Comparison of ENCODE assay signal across 10 cellular contexts in the genomic region with DNA sequence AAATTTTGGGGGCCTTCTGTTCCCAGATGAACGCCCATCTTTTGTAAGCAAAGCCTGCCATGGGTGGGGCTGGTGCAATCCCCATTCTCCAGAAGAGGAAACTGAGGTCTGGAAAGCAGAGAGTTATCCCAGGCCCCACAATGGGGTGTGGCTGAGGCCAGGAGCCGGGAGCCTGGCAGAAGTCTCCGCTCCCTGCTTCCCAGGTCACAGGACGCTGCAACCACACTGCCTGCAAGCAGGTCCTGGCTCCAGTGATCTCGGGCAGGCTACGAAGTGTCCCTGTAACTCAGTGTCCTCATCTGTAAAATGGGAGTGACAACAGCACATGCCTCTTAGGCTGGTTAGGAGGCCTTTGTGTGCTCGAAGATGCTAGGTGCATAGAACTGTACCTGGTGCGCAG. TPM values are rescaled to one million over a fixed set of nuclear protein-coding genes. Genes with fewer than 3 reads are reported as not detected.
DNase-seq lines count a peak whose midpoint lies in the region; ATAC-seq and TF ChIP-seq lines count a peak whose summit lies in the region.
"Had no signal": no experiment of that assay in that cellular context is flagged by ENCODE, and none has a peak within 500 bp of the region (broad histone marks: within the 10 kb centered on the region; RNA-seq: fewer than 3 reads in every experiment).

No MANE protein-coding gene starts in this region.

- H3K36me3 ChIP-seq in CD8-positive, alpha-beta memory T cell (ENCODE audit: insufficient read depth, low read length), result no peaks in the 10 kb centered on the region
- peaks cover 21% of the 10 kb centered on the region for H3K36me3 ChIP-seq in PC-3 (ENCODE audit: low read depth, low read length)

- TF ChIP-seq CTCF in PC-3 (conservative IDR thresholded peaks at IDR 0.05; ENCODE audit: low read depth, low read length), result no peak
- TF ChIP-seq CTCF in endothelial cell (IDR thresholded peaks at IDR 0.05; ENCODE audit: unreplicated experiment), result no peak
- TF ChIP-seq CTCF in osteocyte (IDR thresholded peaks at IDR 0.05), result no peak

- no peak for DNase-seq in CD8-positive, alpha-beta memory T cell
- DNase-seq in PC-3 (no peak), endothelial cell (ENCODE audit: low spot score) (no peak), osteocyte (ENCODE audit: extremely low spot score, unreplicated experiment) (no peak), NCI-H2029 (lab: John Stamatoyannopoulos, UW) (no peak), NCI-H2029 treated with DMSO at 0.1 percent for 48 hours (lab: John Stamatoyannopoulos, UW) (no peak), glomerular visceral epithelial cell (ENCODE audit: extremely low spot score) (no peak), GOT3 (lab: John Stamatoyannopoulos, UW) (no peak)
- DNase-seq: NCI-H1436 treated with DMSO at 0.1 percent for 48 hours had no signal

- H2AFZ ChIP-seq in PC-3 (ENCODE audit: low read length), result no peak overlapping the region

- peak overlapping the region; percentile 98 for H3K4me2 ChIP-seq in PC-3 (ENCODE audit: low read length)

- intact Hi-C loops in PC-3 (cut with micrococcal nuclease), result no loop called here

- H3K27me3 ChIP-seq in CD8-positive, alpha-beta memory T cell (ENCODE audit: insufficient read depth, low read length, poor library complexity, severe bottlenecking), result no peaks in the 10 kb centered on the region
- H3K27me3 ChIP-seq in PC-3 (ENCODE audit: low read length), result no peaks in the 10 kb centered on the region

- H3F3A ChIP-seq in PC-3 (ENCODE audit: low read length, unreplicated experiment), result no peaks in the 10 kb centered on the region

- ATAC-seq in PC-3, result no peak

- H3K4me3 ChIP-seq in CD8-positive, alpha-beta memory T cell (ENCODE audit: low read length), result no peak overlapping the region
- peak overlapping the region; percentile 85 for H3K4me3 ChIP-seq in PC-3 (ENCODE audit: low read length)

- TSS peak; percentile 9 for BruUV-seq in PC-3 (replicated peaks; lab: Mats Ljungman, UMichigan)

- no peak overlapping the region for H3K9ac ChIP-seq in PC-3 (ENCODE audit: low read length)

- POLR2A ChIA-PET in CD8-positive, alpha-beta memory T cell (lab: Charles Lee), result interaction anchor here (1.0 to 2.1 kb wide), 2 partner anchors 16 to 47 kb away, joined by 4 to 9 read pairs; partner anchors contain the start of gene FERMT3
- POLR2A ChIA-PET in PC-3 (lab: Charles Lee; ENCODE audit: unreplicated experiment), result no interaction called here

- no peaks in the 10 kb centered on the region for H3K9me3 Mint-ChIP-seq in CD8-positive, alpha-beta memory T cell
- no peaks in the 10 kb centered on the region for H3K9me3 Mint-ChIP-seq in endothelial cell (ENCODE audit: unreplicated experiment)
- no peaks in the 10 kb centered on the region for H3K9me3 Mint-ChIP-seq in osteocyte (ENCODE audit: unreplicated experiment)
- H3K9me3 Mint-ChIP-seq: memory B cell had no signal

- H3K4me3 Mint-ChIP-seq in CD8-positive, alpha-beta memory T cell, result peak overlapping the region in 5 of 7 donors; percentile 8 to 68 (median 41)
- H3K4me3 Mint-ChIP-seq in endothelial cell (ENCODE audit: unreplicated experiment) (peak overlapping the region; percentile 59), osteocyte (ENCODE audit: unreplicated experiment) (peak overlapping the region; percentile 53)

- H3K27me3 Mint-ChIP-seq in CD8-positive, alpha-beta memory T cell, result no peaks in the 10 kb centered on the region
- H3K27me3 Mint-ChIP-seq in endothelial cell (ENCODE audit: unreplicated experiment), result peaks cover 11% of the 10 kb centered on the region
- H3K27me3 Mint-ChIP-seq in osteocyte (ENCODE audit: unreplicated experiment), result no peaks in the 10 kb centered on the region
- H3K27me3 Mint-ChIP-seq: memory B cell had no signal

- CTCF ChIA-PET in CD8-positive, alpha-beta memory T cell (lab: Charles Lee), result interaction anchor here (1.3 to 13.4 kb wide), 5 partner anchors 17 to 65 kb away, joined by 3 to 124 read pairs (median 9); partner anchors contain the start of genes CATSPERZ, ESRRA, FERMT3 and PRDX5
- CTCF ChIA-PET in PC-3 (lab: Charles Lee), result interaction anchor here (0.6 kb wide), 2 partner anchors 12 to 93 kb away, joined by 3 read pairs; partner anchors contain the start of gene FKBP2

- H3K4me1 Mint-ChIP-seq in CD8-positive, alpha-beta memory T cell, result peaks cover 10 to 28% (median 11%) of the 10 kb centered on the region in 3 donors
- H3K4me1 Mint-ChIP-seq in endothelial cell (ENCODE audit: unreplicated experiment) (peaks cover 29% of the 10 kb centered on the region), osteocyte (ENCODE audit: unreplicated experiment) (peaks cover 22% of the 10 kb centered on the region)

- H3K36me3 Mint-ChIP-seq in CD8-positive, alpha-beta memory T cell, result peaks cover 0 to 17% (median 0%) of the 10 kb centered on the region in 3 donors
- H3K36me3 Mint-ChIP-seq in endothelial cell (ENCODE audit: low read depth, unreplicated experiment), result peaks cover 4% of the 10 kb centered on the region
- H3K36me3 Mint-ChIP-seq in osteocyte (ENCODE audit: unreplicated experiment), result no peaks in the 10 kb centered on the region

- H3K27ac Mint-ChIP-seq in CD8-positive, alpha-beta memory T cell, result peak overlapping the region in 1 of 8 donors; percentile 41
- H3K27ac Mint-ChIP-seq in endothelial cell (ENCODE audit: unreplicated experiment) (no peak overlapping the region), osteocyte (ENCODE audit: unreplicated experiment) (peak overlapping the region; percentile 34)

- no peaks in the 10 kb centered on the region for H3K9me3 ChIP-seq in CD8-positive, alpha-beta memory T cell (ENCODE audit: low read length)
- no peaks in the 10 kb centered on the region for H3K9me3 ChIP-seq in PC-3 (ENCODE audit: low read length)

- no peaks in the 10 kb centered on the region for H3K9me2 ChIP-seq in PC-3 (replicated peaks; ENCODE audit: low read length)

- no peaks in the 10 kb centered on the region; the same call in 1 of the 2 replicates for H4K20me1 ChIP-seq in PC-3 (ENCODE audit: low read length)

- peaks cover 25% of the 10 kb centered on the region for H3K79me2 ChIP-seq in PC-3 (ENCODE audit: low read length)

- no peak overlapping the region for H3K27ac ChIP-seq in CD8-positive, alpha-beta memory T cell (ENCODE audit: low read depth, low read length)
- no peak overlapping the region for H3K27ac ChIP-seq in PC-3 (ENCODE audit: low read length)

- peaks cover 26% of the 10 kb centered on the region for H3K4me1 ChIP-seq in CD8-positive, alpha-beta memory T cell (ENCODE audit: insufficient read depth, low read length)
- H3K4me1 ChIP-seq in PC-3 (ENCODE audit: insufficient read depth, low read length), result peaks cover 25% of the 10 kb centered on the region

RNA-seq across cellular contexts. Expression of gene PLCB3, which starts 1.7 kb away (rescaled TPM):
- 10 to 100 TPM; 12.5 to 13.6 TPM for total RNA-seq in CD8-positive, alpha-beta memory T cell
- 0.47 TPM for polyA plus RNA-seq in CD8-positive, alpha-beta memory T cell
- total RNA-seq in PC-3 (2014; rRNA removed), result 69.0 and 88.3 TPM in 2 replicates
- 51.0 TPM for total RNA-seq in endothelial cell (ENCODE audit: unreplicated experiment)
- total RNA-seq in osteocyte, result 30.2 and 32.0 TPM in 2 replicates

RNA-seq across cellular contexts. Expression of gene PPP1R14B, which starts 6.3 kb away (rescaled TPM):
- total RNA-seq in CD8-positive, alpha-beta memory T cell, result 100 to 1,000 TPM; 365 to 381 TPM
- polyA plus RNA-seq in CD8-positive, alpha-beta memory T cell, result 57.3 TPM
- total RNA-seq in PC-3 (2014; rRNA removed), result 1,496 and 2,060 TPM in 2 replicates
- total RNA-seq in endothelial cell (ENCODE audit: unreplicated experiment), result 201 TPM
- total RNA-seq in osteocyte, result 270 and 286 TPM in 2 replicates

RNA-seq across cellular contexts. Expression of gene FKBP2, which starts 12.1 kb away (rescaled TPM):
- 10 to 100 TPM; 27.9 to 28.4 TPM for total RNA-seq in CD8-positive, alpha-beta memory T cell
- 124 TPM for polyA plus RNA-seq in CD8-positive, alpha-beta memory T cell
- total RNA-seq in PC-3 (2014; rRNA removed) (215 and 248 TPM in 2 replicates), endothelial cell (ENCODE audit: unreplicated experiment) (35.3 TPM), osteocyte (52.9 and 54.7 TPM in 2 replicates)

RNA-seq across cellular contexts. Expression of gene VEGFB, which starts 18.7 kb away (rescaled TPM):
- 10 to 100 TPM; 71.9 to 77.0 TPM for total RNA-seq in CD8-positive, alpha-beta memory T cell
- polyA plus RNA-seq in CD8-positive, alpha-beta memory T cell, result 19.0 TPM
- total RNA-seq in PC-3 (2014; rRNA removed), result 27.9 and 39.4 TPM in 2 replicates
- total RNA-seq in endothelial cell (ENCODE audit: unreplicated experiment), result 11.5 TPM
- 205 and 217 TPM in 2 replicates for total RNA-seq in osteocyte

RNA-seq across cellular contexts. Expression of gene DNAJC4, which starts 22.7 kb away (rescaled TPM):
- total RNA-seq in CD8-positive, alpha-beta memory T cell, result 10 to 100 TPM; 25.5 to 26.4 TPM
- polyA plus RNA-seq in CD8-positive, alpha-beta memory T cell, result 28.7 TPM
- total RNA-seq in PC-3 (2014; rRNA removed) (20.4 and 25.4 TPM in 2 replicates), endothelial cell (ENCODE audit: unreplicated experiment) (38.0 TPM), osteocyte (46.5 and 49.9 TPM in 2 replicates)
